ENCODE assay signal across 15 cellular contexts in the genomic region with DNA sequence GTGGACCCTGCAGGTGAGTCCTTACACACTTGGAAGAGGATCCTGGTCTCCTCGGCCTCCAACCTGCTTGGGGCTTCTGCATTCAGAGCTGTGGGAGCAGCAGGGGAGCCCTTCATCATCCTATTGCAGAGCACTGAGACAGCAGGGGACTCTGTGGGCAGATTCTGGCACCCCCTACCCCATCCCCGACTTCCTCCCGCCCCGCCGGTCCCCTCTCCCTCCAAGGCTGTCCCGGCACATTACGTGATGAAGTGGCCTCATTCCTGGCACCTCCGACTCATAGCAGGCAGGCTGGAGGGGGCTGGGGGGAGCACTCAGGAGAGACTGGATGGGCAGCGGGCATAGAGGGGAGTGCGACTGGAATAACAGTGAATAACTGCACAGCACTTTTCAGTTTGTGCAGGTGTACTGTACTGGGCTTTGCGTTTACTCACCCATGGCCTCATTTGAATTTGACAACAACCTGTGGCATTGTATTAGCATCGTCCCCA.
DNase-seq lines count a peak whose midpoint lies in the region; ATAC-seq, FAIRE-seq and TF ChIP-seq lines count a peak whose summit lies in the region.
"Had no signal": no experiment of that assay in that cellular context is flagged by ENCODE, and none has a peak within 500 bp of the region (broad histone marks: within the 10 kb centered on the region; RNA-seq: fewer than 3 reads in every experiment).

No MANE protein-coding gene starts in this region.

- no peaks in the 10 kb centered on the region for H3K36me3 Mint-ChIP-seq in activated CD8-positive, alpha-beta memory T cell treated with anti-CD3 and anti-CD28 coated beads, Interleukin-2, amount 10 ng/mL, durations not matched to agents 7 days and 5 days
- H3K36me3 Mint-ChIP-seq in osteocyte (ENCODE audit: unreplicated experiment), result no peaks in the 10 kb centered on the region
- H3K36me3 Mint-ChIP-seq: CD14-positive monocyte; CD8-positive, alpha-beta memory T cell had no signal

- no peaks in the 10 kb centered on the region for H3K4me1 Mint-ChIP-seq in activated CD8-positive, alpha-beta memory T cell treated with anti-CD3 and anti-CD28 coated beads, Interleukin-2, amount 10 ng/mL, durations not matched to agents 7 days and 5 days
- H3K4me1 Mint-ChIP-seq in osteocyte (ENCODE audit: unreplicated experiment), result no peaks in the 10 kb centered on the region
- H3K4me1 Mint-ChIP-seq: CD14-positive monocyte; CD8-positive, alpha-beta memory T cell had no signal

- no peak overlapping the region for H4K5ac ChIP-seq in H1 (ENCODE audit: insufficient read length, low read depth, low read length)

- H2BK20ac ChIP-seq in H1 (ENCODE audit: low read length), result no peak overlapping the region

- H3K14ac ChIP-seq in H1 (ENCODE audit: insufficient read length), result no peak overlapping the region

- no peaks in the 10 kb centered on the region for H3K9me3 Mint-ChIP-seq in activated CD8-positive, alpha-beta memory T cell treated with anti-CD3 and anti-CD28 coated beads, Interleukin-2, amount 10 ng/mL, durations not matched to agents 7 days and 5 days (ENCODE audit: low read depth)
- H3K9me3 Mint-ChIP-seq in osteocyte (ENCODE audit: unreplicated experiment), result no peaks in the 10 kb centered on the region
- H3K9me3 Mint-ChIP-seq: CD8-positive, alpha-beta memory T cell had no signal

- intact Hi-C loops in vagina (cut with DNase I), result no loop called here

- WGBS in H1 (ENCODE audit: extremely low coverage in 1 of 2, insufficient coverage in 1 of 2, insufficient read length in 1 of 2, insufficient replicate concordance in 2 of 2, low coverage in 1 of 2, low lambda C conversion rate in 2 of 2, missing lambda C conversion rate in 1 of 2), 2 experiments, result 99% methylated on average over 8 of the region's 12 CpGs; no CpG with 5 or more reads in 1 of the 2 experiments

- H3K4me2 ChIP-seq in H1 (ENCODE audit: insufficient read depth in 1 of 2, low read depth in 2 of 2, low read length in 2 of 2), result no peak overlapping the region
- H3K4me2 ChIP-seq in osteoblast (ENCODE audit: insufficient read depth, low read length), result no peak overlapping the region

- H2BK5ac ChIP-seq in H1 (ENCODE audit: low read depth, low read length), result no peak overlapping the region

- CTCF ChIA-PET in activated CD8-positive, alpha-beta memory T cell treated with anti-CD3 and anti-CD28 coated beads, Interleukin-2, amount 10 ng/mL, durations not matched to agents 7 days and 5 days (lab: Charles Lee), result no interaction called here
- CTCF ChIA-PET in H1 (lab: Charles Lee; ENCODE audit: partially characterized antibody), result interaction anchor here (0.7 to 2.8 kb wide), 8 partner anchors 8 to 600 kb away, joined by 3 to 12 read pairs (median 3); no protein-coding TSS in a partner anchor

- H4K8ac ChIP-seq in H1 (ENCODE audit: extremely low read depth, insufficient read depth, low read length), result 0 out of 2 replicates have a peak overlapping the region, but pooled peaks have one; percentile 71

- no peak overlapping the region for H2AFZ ChIP-seq in H1 (ENCODE audit: low read length)
- H2AFZ ChIP-seq in osteoblast (ENCODE audit: low read length), result no peak overlapping the region
- H2AFZ ChIP-seq: GM23248 had no signal

- H3K4me1 ChIP-seq in H1 (replicated peaks in 1 of 4; ENCODE audit: control insufficient read depth in 3 of 4, insufficient read depth in 4 of 4, low read length in 3 of 4) (no peaks in the 10 kb centered on the region), vagina (no peaks in the 10 kb centered on the region), osteoblast (ENCODE audit: insufficient read depth, low read length) (no peaks in the 10 kb centered on the region)
- H3K4me1 ChIP-seq: Caco-2 had no signal

- no peak overlapping the region for H3K9ac ChIP-seq in H1 (replicated peaks in 1 of 4; ENCODE audit: extremely low read depth in 1 of 4, low read depth in 3 of 4, low read length in 3 of 4)
- H3K9ac ChIP-seq: GM23248 had no signal

- no peaks in the 10 kb centered on the region for H3K23me2 ChIP-seq in H1 (ENCODE audit: low read depth, low read length)

- H3K27me3 Mint-ChIP-seq in activated CD8-positive, alpha-beta memory T cell treated with anti-CD3 and anti-CD28 coated beads, Interleukin-2, amount 10 ng/mL, durations not matched to agents 7 days and 5 days, result no peaks in the 10 kb centered on the region
- no peaks in the 10 kb centered on the region for H3K27me3 Mint-ChIP-seq in osteocyte (ENCODE audit: unreplicated experiment)

- no peak for TF ChIP-seq EP300 in H1 (IDR thresholded peaks at IDR 0.05; ENCODE audit: borderline replicate concordance in 1 of 2, low read depth in 2 of 2, low read length in 2 of 2)

- no peak overlapping the region for H3K4ac ChIP-seq in H1 (replicated peaks; ENCODE audit: insufficient read length, low read depth, low read length)

- no peak for TF ChIP-seq POLR2A in H1 (IDR thresholded peaks at IDR 0.05; ENCODE audit: control extremely low read depth in 1 of 2, low read depth in 2 of 2, low read length in 2 of 2)
- TF ChIP-seq POLR2A in vagina (IDR thresholded peaks at IDR 0.05), result no peak

- TF ChIP-seq CTCF in H1 (IDR thresholded peaks at IDR 0.05; ENCODE audit: control extremely low read depth in 1 of 3, insufficient read depth in 1 of 3, low read depth in 1 of 3, low read length in 3 of 3) (no peak), osteocyte (IDR thresholded peaks at IDR 0.05) (no peak), vagina (IDR thresholded peaks at IDR 0.05) (no peak), osteoblast (IDR thresholded peaks at IDR 0.05; ENCODE audit: extremely low read depth, low read depth, low read length) (no peak)

- no peak for FAIRE-seq in H1 (lab: Jason Lieb, UNC)

- peak; percentile 46 for DNase-seq in activated CD8-positive, alpha-beta memory T cell treated with anti-CD3 and anti-CD28 coated beads for 24 hours
- DNase-seq in activated CD8-positive, alpha-beta memory T cell treated with anti-CD3 and anti-CD28 coated beads, Interleukin-2, amount 10 ng/mL, durations not matched to agents 7 days and 5 days, result no peak
- DNase-seq in H1 (ENCODE audit: low read depth in 1 of 2, low spot score in 2 of 2) (peak in 1 of 2 experiments; percentile 27), osteocyte (ENCODE audit: extremely low spot score, unreplicated experiment) (peak; percentile 56), vagina (ENCODE audit: extremely low spot score in 2 of 2) (peak; percentile 37 to 84), osteoblast (ENCODE audit: insufficient read length, low spot score, missing footprints) (no peak)
- no peak for DNase-seq in stimulated activated CD4-positive, alpha-beta T cell treated with anti-CD3 and anti-CD28 coated beads, Interleukin-2, amount 100 ng/mL, for 24 hours
- no peak for DNase-seq in stimulated activated CD4-positive, alpha-beta T cell treated with anti-CD3 and anti-CD28 coated beads, Interleukin-2, amount 100 ng/mL, for 48 hours
- DNase-seq: Caco-2; CD8-positive, alpha-beta memory T cell; GF-D8; GM23248; IMR-90 had no signal

- H3K18ac ChIP-seq in H1 (ENCODE audit: extremely low read depth, low read length), result no peak overlapping the region

- H4K20me1 ChIP-seq in H1 (replicated peaks in 1 of 2; ENCODE audit: control insufficient read depth in 1 of 2, insufficient read depth in 2 of 2, low read length in 2 of 2), result no peaks in the 10 kb centered on the region
- H4K20me1 ChIP-seq in osteoblast (ENCODE audit: insufficient read depth, low read length), result no peaks in the 10 kb centered on the region

- no peak overlapping the region for H3K4me3 Mint-ChIP-seq in activated CD8-positive, alpha-beta memory T cell treated with anti-CD3 and anti-CD28 coated beads, Interleukin-2, amount 10 ng/mL, durations not matched to agents 7 days and 5 days
- no peak overlapping the region for H3K4me3 Mint-ChIP-seq in osteocyte (ENCODE audit: unreplicated experiment)
- H3K4me3 Mint-ChIP-seq: CD14-positive monocyte; CD8-positive, alpha-beta memory T cell had no signal

- POLR2A ChIA-PET in H1 (lab: Charles Lee; ENCODE audit: partially characterized antibody), result no interaction called here

- H3K79me2 ChIP-seq in H1 (ENCODE audit: control insufficient read depth in 1 of 2, insufficient read depth in 2 of 2, low read length in 2 of 2), result no peaks in the 10 kb centered on the region
- no peaks in the 10 kb centered on the region for H3K79me2 ChIP-seq in osteoblast (ENCODE audit: insufficient read depth, low read length)

- H2BK12ac ChIP-seq in H1 (ENCODE audit: low read depth, low read length), result no peak overlapping the region

- no peaks in the 10 kb centered on the region for H3K36me3 ChIP-seq in H1 (ENCODE audit: control insufficient read depth in 2 of 4, insufficient read depth in 4 of 4, low read length in 3 of 4)
- H3K36me3 ChIP-seq in vagina, result no peaks in the 10 kb centered on the region
- no peaks in the 10 kb centered on the region for H3K36me3 ChIP-seq in osteoblast (ENCODE audit: insufficient read depth, low read length)

- no peak overlapping the region for H2AK5ac ChIP-seq in H1 (ENCODE audit: low read depth, low read length)

- no peaks in the 10 kb centered on the region for H3K79me1 ChIP-seq in H1 (ENCODE audit: low read depth, low read length)

- H3K9me3 ChIP-seq in H1 (ENCODE audit: insufficient read depth in 2 of 2, low read depth in 1 of 2, low read length in 1 of 2) (no peaks in the 10 kb centered on the region), vagina (no peaks in the 10 kb centered on the region), osteoblast (ENCODE audit: low read depth, low read length) (no peaks in the 10 kb centered on the region)
- H3K9me3 ChIP-seq: Caco-2 had no signal

- H4K91ac ChIP-seq in H1 (replicated peaks; ENCODE audit: insufficient read length, low read length), result no peak overlapping the region

- H2BK120ac ChIP-seq in H1 (replicated peaks; ENCODE audit: low read depth, low read length), result no peak overlapping the region

- H3K27ac ChIP-seq in H1 (ENCODE audit: low read depth, low read length) (no peak overlapping the region), vagina (no peak overlapping the region), osteoblast (ENCODE audit: low read depth, low read length) (no peak overlapping the region)
- H3K27ac ChIP-seq: 22Rv1, GM23248 had no signal

- no peak for TF ChIP-seq RAD21 in H1 (IDR thresholded peaks at IDR 0.05 in 1 of 2, conservative IDR thresholded peaks at IDR 0.05 in 1 of 2; ENCODE audit: low read depth in 2 of 2, low read length in 2 of 2)

- H3K27me3 ChIP-seq in H1 (replicated peaks in 1 of 4; ENCODE audit: control insufficient read depth in 3 of 4, extremely low read depth in 1 of 4, insufficient read depth in 3 of 4, low read length in 3 of 4) (no peaks in the 10 kb centered on the region), vagina (no peaks in the 10 kb centered on the region), osteoblast (ENCODE audit: insufficient read depth, low read length) (no peaks in the 10 kb centered on the region)

- ATAC-seq in activated CD8-positive, alpha-beta memory T cell treated with anti-CD3 and anti-CD28 coated beads, Interleukin-2, amount 10 ng/mL, durations not matched to agents 7 days and 5 days, result no peak

- H3K23ac ChIP-seq in H1 (ENCODE audit: insufficient read length), result no peak overlapping the region

- no peak overlapping the region for H3K4me3 ChIP-seq in H1 (ENCODE audit: extremely low read depth in 1 of 4, insufficient read depth in 2 of 4, low read depth in 3 of 4, low read length in 4 of 4)
- H3K4me3 ChIP-seq in vagina, result no peak overlapping the region
- no peak overlapping the region for H3K4me3 ChIP-seq in osteoblast (ENCODE audit: insufficient read depth, low read length)
- H3K4me3 ChIP-seq: GM23248 had no signal

- no peak overlapping the region for H2BK15ac ChIP-seq in H1 (ENCODE audit: low read length)

- H3K27ac Mint-ChIP-seq in activated CD8-positive, alpha-beta memory T cell treated with anti-CD3 and anti-CD28 coated beads, Interleukin-2, amount 10 ng/mL, durations not matched to agents 7 days and 5 days, result no peak overlapping the region
- no peak overlapping the region for H3K27ac Mint-ChIP-seq in osteocyte (ENCODE audit: unreplicated experiment)

- H3K56ac ChIP-seq in H1 (replicated peaks; ENCODE audit: insufficient read length, low read depth, low read length), result no peak overlapping the region

Comparison
In these comparisons a context has a peak if more than half of its experiments do, and no peak if none do; other contexts are left out.
1. DNase-seq: peak in activated CD8-positive, alpha-beta memory T cell treated with anti-CD3 and anti-CD28 coated beads for 24 hours (single experiment), osteocyte (single experiment) and vagina (2 of 2); none in activated CD8-positive, alpha-beta memory T cell treated with anti-CD3 and anti-CD28 coated beads, Interleukin-2, amount 10 ng/mL, durations not matched to agents 7 days and 5 days (single experiment), osteoblast (single experiment), stimulated activated CD4-positive, alpha-beta T cell treated with anti-CD3 and anti-CD28 coated beads, Interleukin-2, amount 100 ng/mL, for 24 hours (0 of 2) and stimulated activated CD4-positive, alpha-beta T cell treated with anti-CD3 and anti-CD28 coated beads, Interleukin-2, amount 100 ng/mL, for 48 hours (0 of 2).